In the genomic region with DNA sequence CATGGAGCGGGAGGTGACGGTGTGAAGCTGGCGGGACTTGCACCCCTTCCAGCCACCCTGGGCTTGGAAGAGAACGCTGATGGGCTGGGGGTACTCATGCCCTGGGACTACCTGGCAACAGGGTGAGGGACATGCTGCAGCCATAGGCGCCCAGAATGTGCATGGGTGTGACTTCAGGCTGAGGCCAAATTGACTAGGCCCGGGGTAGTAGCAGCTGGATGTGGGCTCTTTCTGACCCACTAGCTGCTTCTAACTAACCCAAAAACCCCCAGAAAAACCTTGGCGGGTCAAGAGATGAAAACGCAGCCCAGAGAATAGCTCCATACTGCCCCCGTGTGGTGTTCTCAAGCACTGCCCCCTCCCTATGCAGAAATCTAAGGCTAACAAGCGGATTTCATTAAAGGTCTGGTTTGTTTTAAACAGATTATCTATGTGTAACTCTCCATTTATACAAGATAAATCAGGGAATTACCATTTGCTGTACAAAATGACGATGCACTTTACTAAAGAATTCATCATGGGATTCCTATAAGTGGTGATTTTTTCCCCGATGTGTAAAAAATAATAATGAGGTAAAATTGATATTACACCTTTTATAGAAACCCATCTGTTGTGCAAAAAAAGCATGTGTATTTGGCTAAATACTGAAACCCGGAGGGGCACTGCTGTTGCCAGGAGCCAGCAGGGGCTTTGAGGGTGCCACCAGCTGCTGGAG, we compare ENCODE assay signal across 1 cellular context.
TF ChIP-seq lines count a peak whose summit lies in the region.

No MANE protein-coding gene starts in this region.

TF ChIP-seq in WTC11, 78 proteins besides CTCF, POLR2A, EP300 and RAD21 (continued from another document):
- TF ChIP-seq, protein P1, sequence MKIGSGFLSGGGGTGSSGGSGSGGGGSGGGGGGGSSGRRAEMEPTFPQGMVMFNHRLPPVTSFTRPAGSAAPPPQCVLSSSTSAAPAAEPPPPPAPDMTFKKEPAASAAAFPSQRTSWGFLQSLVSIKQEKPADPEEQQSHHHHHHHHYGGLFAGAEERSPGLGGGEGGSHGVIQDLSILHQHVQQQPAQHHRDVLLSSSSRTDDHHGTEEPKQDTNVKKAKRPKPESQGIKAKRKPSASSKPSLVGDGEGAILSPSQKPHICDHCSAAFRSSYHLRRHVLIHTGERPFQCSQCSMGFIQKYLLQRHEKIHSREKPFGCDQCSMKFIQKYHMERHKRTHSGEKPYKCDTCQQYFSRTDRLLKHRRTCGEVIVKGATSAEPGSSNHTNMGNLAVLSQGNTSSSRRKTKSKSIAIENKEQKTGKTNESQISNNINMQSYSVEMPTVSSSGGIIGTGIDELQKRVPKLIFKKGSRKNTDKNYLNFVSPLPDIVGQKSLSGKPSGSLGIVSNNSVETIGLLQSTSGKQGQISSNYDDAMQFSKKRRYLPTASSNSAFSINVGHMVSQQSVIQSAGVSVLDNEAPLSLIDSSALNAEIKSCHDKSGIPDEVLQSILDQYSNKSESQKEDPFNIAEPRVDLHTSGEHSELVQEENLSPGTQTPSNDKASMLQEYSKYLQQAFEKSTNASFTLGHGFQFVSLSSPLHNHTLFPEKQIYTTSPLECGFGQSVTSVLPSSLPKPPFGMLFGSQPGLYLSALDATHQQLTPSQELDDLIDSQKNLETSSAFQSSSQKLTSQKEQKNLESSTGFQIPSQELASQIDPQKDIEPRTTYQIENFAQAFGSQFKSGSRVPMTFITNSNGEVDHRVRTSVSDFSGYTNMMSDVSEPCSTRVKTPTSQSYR (CRISPR knock-in tag; IDR thresholded peaks at IDR 0.05), result no peak
- TF ChIP-seq, protein P2, sequence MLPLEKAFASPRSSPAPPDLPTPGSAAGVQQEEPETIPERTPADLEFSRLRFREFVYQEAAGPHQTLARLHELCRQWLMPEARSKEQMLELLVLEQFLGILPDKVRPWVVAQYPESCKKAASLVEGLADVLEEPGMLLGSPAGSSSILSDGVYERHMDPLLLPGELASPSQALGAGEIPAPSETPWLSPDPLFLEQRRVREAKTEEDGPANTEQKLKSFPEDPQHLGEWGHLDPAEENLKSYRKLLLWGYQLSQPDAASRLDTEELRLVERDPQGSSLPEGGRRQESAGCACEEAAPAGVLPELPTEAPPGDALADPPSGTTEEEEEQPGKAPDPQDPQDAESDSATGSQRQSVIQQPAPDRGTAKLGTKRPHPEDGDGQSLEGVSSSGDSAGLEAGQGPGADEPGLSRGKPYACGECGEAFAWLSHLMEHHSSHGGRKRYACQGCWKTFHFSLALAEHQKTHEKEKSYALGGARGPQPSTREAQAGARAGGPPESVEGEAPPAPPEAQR (CRISPR knock-in tag; IDR thresholded peaks at IDR 0.05), result no peak
- TF ChIP-seq TEAD4 (CRISPR knock-in tag; IDR thresholded peaks at IDR 0.05) (no peak), ZNF263 (CRISPR knock-in tag; IDR thresholded peaks at IDR 0.05; ENCODE audit: low read depth) (no peak), ESRRA (CRISPR knock-in tag; IDR thresholded peaks at IDR 0.05; ENCODE audit: borderline replicate concordance) (no peak), ZBTB21 (CRISPR knock-in tag; IDR thresholded peaks at IDR 0.05; ENCODE audit: borderline replicate concordance) (no peak)
- TF ChIP-seq, protein P3, sequence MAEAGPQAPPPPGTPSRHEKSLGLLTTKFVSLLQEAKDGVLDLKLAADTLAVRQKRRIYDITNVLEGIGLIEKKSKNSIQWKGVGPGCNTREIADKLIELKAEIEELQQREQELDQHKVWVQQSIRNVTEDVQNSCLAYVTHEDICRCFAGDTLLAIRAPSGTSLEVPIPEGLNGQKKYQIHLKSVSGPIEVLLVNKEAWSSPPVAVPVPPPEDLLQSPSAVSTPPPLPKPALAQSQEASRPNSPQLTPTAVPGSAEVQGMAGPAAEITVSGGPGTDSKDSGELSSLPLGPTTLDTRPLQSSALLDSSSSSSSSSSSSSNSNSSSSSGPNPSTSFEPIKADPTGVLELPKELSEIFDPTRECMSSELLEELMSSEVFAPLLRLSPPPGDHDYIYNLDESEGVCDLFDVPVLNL (CRISPR knock-in tag; IDR thresholded peaks at IDR 0.05; ENCODE audit: borderline replicate concordance, low read depth), result no peak
